12 cellular contexts compared by ENCODE assay signal in genomic region chr1:156148236-156148635, GRCh38. TPM values are rescaled to one million over a fixed set of nuclear protein-coding genes. Genes with fewer than 3 reads are reported as not detected.
DNase-seq lines count a peak whose midpoint lies in the region; ATAC-seq and TF ChIP-seq lines count a peak whose summit lies in the region.
"Had no signal": no experiment of that assay in that cellular context is flagged by ENCODE, and none has a peak within 500 bp of the region (broad histone marks: within the 10 kb centered on the region; RNA-seq: fewer than 3 reads in every experiment).

No MANE protein-coding gene starts in this region.

- intact Hi-C loops in OCI-LY7 (cut with micrococcal nuclease; ENCODE audit: unreplicated experiment), result loop anchor here (1.0 kb wide), 1 partner anchor 9 kb away; no protein-coding TSS in a partner anchor
- intact Hi-C loops in dorsolateral prefrontal cortex (cut with DNase I), result loop anchor here (5.0 to 10.0 kb wide), 3 partner anchors 44 to 297 kb away; partner anchors contain the start of gene SLC25A44 (in 2 of the 2)
- intact Hi-C loops in transverse colon (cut with DNase I; ENCODE audit: low total_unique reads), result no loop called here

- H3K27ac ChIP-seq in OCI-LY7 (ENCODE audit: low read depth, low read length, poor library complexity, severe bottlenecking), result peak overlapping the region; percentile 95
- peak overlapping the region in 38 of 59 donors; percentile 0 to 80 (median 60) for H3K27ac ChIP-seq in dorsolateral prefrontal cortex
- H3K27ac ChIP-seq in transverse colon, result peak overlapping the region; percentile 16 to 44 (median 32)

- TF ChIP-seq CTCF in OCI-LY7 (conservative IDR thresholded peaks at IDR 0.05; ENCODE audit: low read length) (no peak), dorsolateral prefrontal cortex (IDR thresholded peaks at IDR 0.05 in 54 of 56, conservative IDR thresholded peaks at IDR 0.05 in 2 of 56; ENCODE audit: low read depth in 1 of 56, partially characterized antibody in 56 of 56) (no peak), transverse colon (IDR thresholded peaks at IDR 0.05) (no peak)

- TF ChIP-seq EP300 in transverse colon (IDR thresholded peaks at IDR 0.05; ENCODE audit: low read depth), result no peak

- H3K27me3 ChIP-seq in dorsolateral prefrontal cortex (no peaks in the 10 kb centered on the region), transverse colon (no peaks in the 10 kb centered on the region)

- H3K4me1 Mint-ChIP-seq in activated naive CD4-positive, alpha-beta T cell treated with anti-CD3 and anti-CD28 coated beads, Interleukin-2, amount 10 ng/mL, durations not matched to agents 7 days and 5 days, result peaks cover 36% of the 10 kb centered on the region

- H3K36me3 Mint-ChIP-seq in activated naive CD4-positive, alpha-beta T cell treated with anti-CD3 and anti-CD28 coated beads, Interleukin-2, amount 10 ng/mL, durations not matched to agents 7 days and 5 days, result no peaks in the 10 kb centered on the region

- H3K4me2 ChIP-seq in OCI-LY7 (ENCODE audit: low read length), result peak overlapping the region; percentile 85

- H3K4me1 ChIP-seq in OCI-LY7 (ENCODE audit: insufficient read depth, low read length, poor library complexity, severe bottlenecking) (peaks cover 61% of the 10 kb centered on the region), transverse colon (peaks cover 10 to 19% (median 15%) of the 10 kb centered on the region in 4 donors)

- peak overlapping the region; percentile 57 for H2AFZ ChIP-seq in OCI-LY7 (ENCODE audit: low read length)

- H3K4me3 ChIP-seq in OCI-LY7 (ENCODE audit: low read depth, low read length, poor library complexity, severe bottlenecking) (peak overlapping the region; percentile 3), dorsolateral prefrontal cortex (peak overlapping the region in 4 of 59 donors; percentile 9 to 50 (median 42)), transverse colon (no peak overlapping the region)

- H3K9me3 Mint-ChIP-seq in activated naive CD4-positive, alpha-beta T cell treated with anti-CD3 and anti-CD28 coated beads, Interleukin-2, amount 10 ng/mL, durations not matched to agents 7 days and 5 days, result no peaks in the 10 kb centered on the region

- no peaks in the 10 kb centered on the region for H3K36me3 ChIP-seq in OCI-LY7 (ENCODE audit: insufficient read depth, low read length)
- H3K36me3 ChIP-seq in transverse colon, result no peaks in the 10 kb centered on the region

- H3K9me3 ChIP-seq in OCI-LY7 (ENCODE audit: low read length) (no peaks in the 10 kb centered on the region), transverse colon (no peaks in the 10 kb centered on the region)

- BruUV-seq in OCI-LY7 (replicated peaks; lab: Mats Ljungman, UMichigan), result no TSS peak

- H4K20me1 ChIP-seq in OCI-LY7 (ENCODE audit: insufficient read depth, low read length), result no peaks in the 10 kb centered on the region

- no peak for ATAC-seq in HG03196 (IDR thresholded peaks at IDR 0.05; ENCODE audit: unreplicated experiment)
- ATAC-seq: left lobe of liver had no signal

- H3K4me3 Mint-ChIP-seq in activated naive CD4-positive, alpha-beta T cell treated with anti-CD3 and anti-CD28 coated beads, Interleukin-2, amount 10 ng/mL, durations not matched to agents 7 days and 5 days, result no peak overlapping the region

- CTCF ChIA-PET in activated naive CD4-positive, alpha-beta T cell treated with anti-CD3 and anti-CD28 coated beads, Interleukin-2, amount 10 ng/mL, durations not matched to agents 7 days and 5 days (lab: Charles Lee), result interaction anchor here (3.6 to 18.2 kb wide), 3 partner anchors 50 to 170 kb away, joined by 20 to 315 read pairs (median 73); no protein-coding TSS in a partner anchor
- CTCF ChIA-PET in OCI-LY7 (lab: Charles Lee; ENCODE audit: unreplicated experiment), result interaction anchor here (0.6 kb wide), 1 partner anchor 851 kb away, joined by 3 read pairs; no protein-coding TSS in a partner anchor

- 60% methylated on average over 6 of the region's 6 CpGs; no CpG with 5 or more reads in 1 of the 2 donors for WGBS in transverse colon (ENCODE audit: low coverage in 1 of 2), 2 donors

- H3K27me3 Mint-ChIP-seq in activated naive CD4-positive, alpha-beta T cell treated with anti-CD3 and anti-CD28 coated beads, Interleukin-2, amount 10 ng/mL, durations not matched to agents 7 days and 5 days, result no peaks in the 10 kb centered on the region

- peak overlapping the region; percentile 81 for H3K27ac Mint-ChIP-seq in activated naive CD4-positive, alpha-beta T cell treated with anti-CD3 and anti-CD28 coated beads, Interleukin-2, amount 10 ng/mL, durations not matched to agents 7 days and 5 days

- POLR2A ChIA-PET in OCI-LY7 (lab: Charles Lee), result interaction anchor here (0.6 to 3.5 kb wide), 8 partner anchors 9 to 1405 kb away, joined by 3 to 22 read pairs (median 6); partner anchors contain the start of genes PMF1, SLC25A44 and SMG5

- peaks cover 27% of the 10 kb centered on the region; the same call in 1 of the 2 replicates for H3K79me2 ChIP-seq in OCI-LY7 (ENCODE audit: insufficient read depth, low read depth, low read length)

- H3K9me2 ChIP-seq in OCI-LY7 (ENCODE audit: insufficient read depth, low read length), result no peaks in the 10 kb centered on the region

- in situ Hi-C loops in transverse colon (cut with MboI; ENCODE audit: low pct_ligation_motif_present in 1 of 4, low pct_unique_long_range_greater_than_20kb in 1 of 4, low sequenced_read_pairs in 3 of 4), result loop anchor here in 3 of 4 donors (5.0 kb wide), 2 partner anchors 74 to 79 kb away; no protein-coding TSS in a partner anchor

- no peak for DNase-seq in activated naive CD4-positive, alpha-beta T cell treated with anti-CD3 and anti-CD28 coated beads, Interleukin-2, amount 10 ng/mL, durations not matched to agents 7 days and 5 days
- no peak for DNase-seq in activated naive CD4-positive, alpha-beta T cell treated with anti-CD3 and anti-CD28 coated beads, Interleukin-2, amount 50 U/mL, for 16 hours
- peak; percentile 63 for DNase-seq in OCI-LY7 (ENCODE audit: low spot score)
- no peak for DNase-seq in dorsolateral prefrontal cortex
- DNase-seq in transverse colon, result no peak
- no peak for DNase-seq in NK-92 (lab: John Stamatoyannopoulos, UW; ENCODE audit: unreplicated experiment)
- DNase-seq in NCI-H2081 treated with DMSO at 0.1 percent for 48 hours (lab: John Stamatoyannopoulos, UW), result no peak
- DNase-seq: amniotic stem cell, H7, SW 1271 had no signal

- no peak for TF ChIP-seq POLR2A in transverse colon (IDR thresholded peaks at IDR 0.05)

RNA-seq across cellular contexts. Expression of gene SEMA4A, which starts 5.1 kb away (rescaled TPM):
- total RNA-seq in OCI-LY7 (2014; rRNA removed; shearing (Covaris generic)), result 77.8 and 81.2 TPM in 2 replicates
- 196 and 205 TPM in 2 replicates for total RNA-seq in OCI-LY7 (2022)
- total RNA-seq in dorsolateral prefrontal cortex, result 10 to 100 TPM; 10.4 to 48.3 (median 27.5) TPM
- total RNA-seq in transverse colon, result 1 to 10 TPM in 3 of 4 donors, not detected in 1; 2.6 to 6.0 (median 4.8) TPM

RNA-seq across cellular contexts. Expression of gene LMNA, which starts 33.7 kb away (rescaled TPM):
- total RNA-seq in OCI-LY7 (2014; rRNA removed; shearing (Covaris generic)), result 12.9 and 14.3 TPM in 2 replicates
- total RNA-seq in OCI-LY7 (2022) (5.0 and 6.5 TPM in 2 replicates), dorsolateral prefrontal cortex (100 to 1,000 TPM in 10 of 120 experiments, 10 to 100 TPM in 110; 32.8 to 189 (median 59.9) TPM), transverse colon (100 to 1,000 TPM; 300 to 999 (median 324) TPM)

RNA-seq across cellular contexts. Expression of gene SLC25A44, which starts 45.7 kb away (rescaled TPM):
- 8.5 and 11.0 TPM in 2 replicates for total RNA-seq in OCI-LY7 (2014; rRNA removed; shearing (Covaris generic))
- total RNA-seq in OCI-LY7 (2022) (22.5 and 26.1 TPM in 2 replicates), dorsolateral prefrontal cortex (10 to 100 TPM; 30.5 to 80.5 (median 49.8) TPM), transverse colon (10 to 100 TPM in 3 of 4 donors, 1 to 10 TPM in 1; 9.6 to 19.9 (median 18.9) TPM)

Comparison
In these comparisons a context has a peak if more than half of its experiments do, and no peak if none do; other contexts are left out.
1. H3K27ac ChIP-seq: peak in every context shown above with its lines; median percentile 95 in OCI-LY7; 60 in dorsolateral prefrontal cortex; 32 in transverse colon.